In the genomic region with DNA sequence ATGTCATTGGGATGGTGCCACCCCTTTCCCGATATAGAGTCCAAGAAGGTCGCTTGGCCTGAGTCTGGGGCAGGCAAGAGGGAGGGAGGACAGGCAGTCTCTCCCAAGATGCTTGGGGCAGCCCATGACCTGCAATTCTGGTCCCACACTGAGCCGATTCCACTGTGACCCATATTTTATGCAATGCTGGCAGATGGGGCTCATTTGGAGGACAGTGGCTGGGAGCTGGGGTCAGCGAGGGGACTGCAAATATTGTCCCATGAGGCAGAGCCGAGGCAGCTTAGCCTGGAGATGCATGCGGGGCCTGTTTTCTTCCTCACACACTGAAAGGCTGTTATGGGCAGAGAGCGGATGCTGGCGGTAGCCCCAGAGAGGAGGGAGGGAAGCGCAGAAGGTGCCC, we compare ENCODE assay signal across 23 cellular contexts.
A peak's percentile ranks its signal among the peaks of the same experiment; 100 is the strongest.
DNase-seq lines count a peak whose midpoint lies in the region; ATAC-seq, FAIRE-seq and TF ChIP-seq lines count a peak whose summit lies in the region.
"Had no signal": no experiment of that assay in that cellular context is flagged by ENCODE, and none has a peak within 500 bp of the region (broad histone marks: within the 10 kb centered on the region; RNA-seq: fewer than 3 reads in every experiment).

No MANE protein-coding gene starts in this region.

- no peak overlapping the region for H3K4me2 ChIP-seq in astrocyte (ENCODE audit: low read length)

- no peak for DNase-seq in astrocyte (ENCODE audit: low read depth)
- DNase-seq in glutamatergic neuron = peak; percentile 35
- no peak for DNase-seq in esophagus muscularis mucosa (ENCODE audit: extremely low spot score)
- DNase-seq: ACHN; BE2C; CD4-positive, CD25-positive, alpha-beta regulatory T cell; CD8-positive, alpha-beta memory T cell; COR-L47; DMS 273 treated with DMSO at 0.1 percent for 48 hours; DMS53; DND-41; EL; GOT3; H9; IMR-90 had no signal

- no peaks in the 10 kb centered on the region for H4K20me1 ChIP-seq in astrocyte (ENCODE audit: insufficient read depth, low read length)

- no peak overlapping the region for H2AFZ ChIP-seq in astrocyte (ENCODE audit: low read depth, low read length)

- H3K9me3 Mint-ChIP-seq in astrocyte (ENCODE audit: unreplicated experiment) (no peaks in the 10 kb centered on the region), glutamatergic neuron (ENCODE audit: unreplicated experiment) (no peaks in the 10 kb centered on the region)
- no peaks in the 10 kb centered on the region for H3K9me3 Mint-ChIP-seq in stimulated activated memory B cell treated with anti-CD40 and anti-IgM and Interleukin-4, amounts not matched to agents 10 μg/mL and 1 μg/mL and 100 μg/mL, for 72 hours
- H3K9me3 Mint-ChIP-seq: CD4-positive, CD25-positive, alpha-beta regulatory T cell; CD8-positive, alpha-beta memory T cell had no signal

- no peaks in the 10 kb centered on the region for H3K9me3 ChIP-seq in astrocyte (ENCODE audit: insufficient read depth, low read depth, low read length)
- H3K9me3 ChIP-seq in esophagus muscularis mucosa = no peaks in the 10 kb centered on the region
- H3K9me3 ChIP-seq: BE2C had no signal

- intact Hi-C loops in esophagus muscularis mucosa (cut with DNase I) = no loop called here

- FAIRE-seq in astrocyte (lab: Jason Lieb, UNC) = no peak
- FAIRE-seq: A204.1, G401.6, GM12891, HTR-8/SVneo, K562 had no signal

- H3K27ac ChIP-seq in astrocyte (ENCODE audit: low read depth, low read length) = no peak overlapping the region
- no peak overlapping the region for H3K27ac ChIP-seq in esophagus muscularis mucosa (replicated peaks in 1 of 4)

- H3K27me3 Mint-ChIP-seq in astrocyte (ENCODE audit: low read depth, unreplicated experiment) = peaks cover 16% of the 10 kb centered on the region
- H3K27me3 Mint-ChIP-seq in glutamatergic neuron (ENCODE audit: unreplicated experiment) = peaks cover 7% of the 10 kb centered on the region
- no peaks in the 10 kb centered on the region for H3K27me3 Mint-ChIP-seq in stimulated activated memory B cell treated with anti-CD40 and anti-IgM and Interleukin-4, amounts not matched to agents 10 μg/mL and 1 μg/mL and 100 μg/mL, for 72 hours

- peaks cover 9% of the 10 kb centered on the region for H3K27me3 ChIP-seq in astrocyte (ENCODE audit: insufficient read depth, low read length)
- H3K27me3 ChIP-seq in esophagus muscularis mucosa = no peaks in the 10 kb centered on the region
- H3K27me3 ChIP-seq: BE2C had no signal

- no peak overlapping the region for H3K4me3 ChIP-seq in astrocyte (ENCODE audit: insufficient read depth, low read depth, low read length)
- no peak overlapping the region for H3K4me3 ChIP-seq in esophagus muscularis mucosa
- H3K4me3 ChIP-seq: K562 had no signal

- TF ChIP-seq POLR2A in esophagus muscularis mucosa (IDR thresholded peaks at IDR 0.05; ENCODE audit: low read depth) = no peak

- no peaks in the 10 kb centered on the region for H3K79me2 ChIP-seq in astrocyte (ENCODE audit: insufficient read depth, low read length)

- H3K4me1 ChIP-seq in astrocyte (ENCODE audit: insufficient read depth, low read length) (no peaks in the 10 kb centered on the region), esophagus muscularis mucosa (no peaks in the 10 kb centered on the region)
- H3K4me1 ChIP-seq: BE2C had no signal

- TF ChIP-seq CTCF in astrocyte (IDR thresholded peaks at IDR 0.05; ENCODE audit: insufficient read depth, low read depth, low read length) = no peak
- TF ChIP-seq CTCF in glutamatergic neuron (IDR thresholded peaks at IDR 0.05; ENCODE audit: partially characterized antibody, unreplicated experiment) = no peak
- no peak for TF ChIP-seq CTCF in esophagus muscularis mucosa (IDR thresholded peaks at IDR 0.05)

- H3K36me3 Mint-ChIP-seq in astrocyte (ENCODE audit: low read depth, unreplicated experiment) (no peaks in the 10 kb centered on the region), glutamatergic neuron (ENCODE audit: unreplicated experiment) (no peaks in the 10 kb centered on the region)
- no peaks in the 10 kb centered on the region for H3K36me3 Mint-ChIP-seq in stimulated activated memory B cell treated with anti-CD40 and anti-IgM and Interleukin-4, amounts not matched to agents 10 μg/mL and 1 μg/mL and 100 μg/mL, for 72 hours
- H3K36me3 Mint-ChIP-seq: CD4-positive, CD25-positive, alpha-beta regulatory T cell; CD8-positive, alpha-beta memory T cell had no signal

- H3K36me3 ChIP-seq in astrocyte (ENCODE audit: insufficient read depth, low read length) (no peaks in the 10 kb centered on the region), esophagus muscularis mucosa (no peaks in the 10 kb centered on the region)
- H3K36me3 ChIP-seq: BE2C had no signal

- H3K27ac Mint-ChIP-seq in astrocyte (ENCODE audit: unreplicated experiment) = peak overlapping the region; percentile 7
- peak overlapping the region; percentile 62 for H3K27ac Mint-ChIP-seq in glutamatergic neuron (ENCODE audit: unreplicated experiment)
- H3K27ac Mint-ChIP-seq in stimulated activated memory B cell treated with anti-CD40 and anti-IgM and Interleukin-4, amounts not matched to agents 10 μg/mL and 1 μg/mL and 100 μg/mL, for 72 hours = peak overlapping the region; percentile 77
- H3K27ac Mint-ChIP-seq: CD4-positive, CD25-positive, alpha-beta regulatory T cell had no signal

- H3K4me1 Mint-ChIP-seq in astrocyte (ENCODE audit: low read depth, unreplicated experiment) = peaks cover 6% of the 10 kb centered on the region
- peaks cover 10% of the 10 kb centered on the region for H3K4me1 Mint-ChIP-seq in glutamatergic neuron (ENCODE audit: low read depth, unreplicated experiment)
- H3K4me1 Mint-ChIP-seq in stimulated activated memory B cell treated with anti-CD40 and anti-IgM and Interleukin-4, amounts not matched to agents 10 μg/mL and 1 μg/mL and 100 μg/mL, for 72 hours = peaks cover 36% of the 10 kb centered on the region
- H3K4me1 Mint-ChIP-seq: CD4-positive, CD25-positive, alpha-beta regulatory T cell; CD8-positive, alpha-beta memory T cell; H9 had no signal

- TF ChIP-seq EP300 in esophagus muscularis mucosa (IDR thresholded peaks at IDR 0.05) = no peak

- ATAC-seq in stimulated activated memory B cell treated with anti-CD40 and anti-IgM and Interleukin-4, amounts not matched to agents 10 μg/mL and 1 μg/mL and 100 μg/mL, for 72 hours = no peak
- ATAC-seq in GM18873 (IDR thresholded peaks at IDR 0.05; ENCODE audit: low FRiP score, unreplicated experiment) (no peak), HG03521 (IDR thresholded peaks at IDR 0.05; ENCODE audit: unreplicated experiment) (no peak)
- ATAC-seq: K562 had no signal

- 69% methylated on average over 8 of the region's 9 CpGs for WGBS in esophagus muscularis mucosa

- no peak overlapping the region for H3K4me3 Mint-ChIP-seq in astrocyte (ENCODE audit: unreplicated experiment)
- peak overlapping the region; percentile 46 for H3K4me3 Mint-ChIP-seq in glutamatergic neuron (ENCODE audit: unreplicated experiment)
- H3K4me3 Mint-ChIP-seq in stimulated activated memory B cell treated with anti-CD40 and anti-IgM and Interleukin-4, amounts not matched to agents 10 μg/mL and 1 μg/mL and 100 μg/mL, for 72 hours = no peak overlapping the region
- H3K4me3 Mint-ChIP-seq: CD4-positive, CD25-positive, alpha-beta regulatory T cell; CD8-positive, alpha-beta memory T cell; H9 had no signal

- no peak overlapping the region for H3K9ac ChIP-seq in astrocyte (ENCODE audit: low read length)

Comparison
In these comparisons a context has a peak if more than half of its experiments do, and no peak if none do; other contexts are left out.
1. H3K27ac Mint-ChIP-seq: peak in every context shown above with its lines; median percentile 77 in stimulated activated memory B cell treated with anti-CD40 and anti-IgM and Interleukin-4, amounts not matched to agents 10 μg/mL and 1 μg/mL and 100 μg/mL, for 72 hours; 62 in glutamatergic neuron; 7 in astrocyte.